In the genomic region with DNA sequence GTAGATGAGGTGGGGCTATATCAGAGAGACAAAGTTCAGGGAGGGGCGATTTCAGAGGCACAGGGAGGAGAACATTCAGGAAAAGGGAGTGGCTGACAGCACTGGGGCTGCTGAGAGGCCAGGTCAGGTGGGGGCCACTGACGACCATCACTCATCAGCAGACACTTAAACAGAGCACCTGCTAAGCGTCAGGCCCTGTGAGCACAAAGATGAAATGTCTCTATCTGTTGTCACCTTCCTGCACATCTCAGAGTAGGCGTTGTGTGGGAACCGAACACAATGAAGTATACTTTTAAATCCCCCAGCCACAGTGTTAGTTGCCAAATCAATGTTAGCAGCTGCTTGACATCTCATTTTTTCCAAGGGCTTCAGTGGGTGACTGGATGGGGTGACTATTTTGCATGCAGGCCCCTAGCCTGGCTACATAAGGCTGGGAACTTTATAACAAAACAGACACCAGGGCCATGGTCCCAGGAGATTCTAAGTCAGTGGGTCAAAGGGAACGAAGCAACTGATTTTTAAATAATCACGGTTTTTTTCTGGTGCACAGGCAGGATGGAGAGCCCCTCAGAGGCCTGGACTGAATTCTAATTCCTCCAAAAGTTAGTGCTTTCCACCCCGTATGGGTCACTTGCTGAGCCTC, we compare ENCODE assay signal across 16 cellular contexts. TPM values are rescaled to one million over a fixed set of nuclear protein-coding genes. Genes with fewer than 3 reads are reported as not detected.
"Had no signal": no experiment of that assay in that cellular context is flagged by ENCODE, and none has a peak within 500 bp of the region (broad histone marks: within the 10 kb centered on the region; RNA-seq: fewer than 3 reads in every experiment).

No MANE protein-coding gene starts in this region.

- DNase-seq: activated CD4-positive, alpha-beta T cell treated with anti-CD3 and anti-CD28 coated beads for 4 hours; activated CD8-positive, alpha-beta memory T cell treated with anti-CD3 and anti-CD28 coated beads, Interleukin-2, amount 50 U/mL, for 4 hours; activated CD8-positive, alpha-beta T cell treated with anti-CD3 and anti-CD28 coated beads for 36 hours; activated naive CD4-positive, alpha-beta T cell treated with anti-CD3 and anti-CD28 coated beads, Interleukin-2, amount 10 ng/mL, durations not matched to agents 7 days and 5 days; cerebellar nuclear complex; endodermal cell; erythroblast; mesenchymal stem cell; substantia nigra; T-helper 9 cell; trophoblast cell had no signal

- H3K4me1 Mint-ChIP-seq: activated naive CD4-positive, alpha-beta T cell treated with anti-CD3 and anti-CD28 coated beads, Interleukin-2, amount 10 ng/mL, durations not matched to agents 7 days and 5 days; endodermal cell; nephron had no signal

- ATAC-seq: activated CD8-positive, alpha-beta T cell treated with anti-CD3 and anti-CD28 coated beads for 36 hours; left lobe of liver had no signal

- H3K36me3 Mint-ChIP-seq: activated naive CD4-positive, alpha-beta T cell treated with anti-CD3 and anti-CD28 coated beads, Interleukin-2, amount 10 ng/mL, durations not matched to agents 7 days and 5 days had no signal

- H3K9me3 Mint-ChIP-seq: activated CD8-positive, alpha-beta T cell treated with anti-CD3 and anti-CD28 coated beads for 36 hours; activated naive CD4-positive, alpha-beta T cell treated with anti-CD3 and anti-CD28 coated beads, Interleukin-2, amount 10 ng/mL, durations not matched to agents 7 days and 5 days; activated T-helper 1 cell treated with anti-CD3 and anti-CD28 coated beads, Interleukin-12 subunit alpha, Interleukin-12 subunit beta, Interleukin-2, Interleukin-4 antibody, amounts not matched to agents 30 ng/mL and 10 ng/mL and 1 ng/mL, durations not matched to agents 14 hours and 24 hours and 36 hours had no signal

- H3K4me3 Mint-ChIP-seq: activated CD8-positive, alpha-beta T cell treated with anti-CD3 and anti-CD28 coated beads for 36 hours; activated naive CD4-positive, alpha-beta T cell treated with anti-CD3 and anti-CD28 coated beads, Interleukin-2, amount 10 ng/mL, durations not matched to agents 7 days and 5 days; activated T-helper 1 cell treated with anti-CD3 and anti-CD28 coated beads, Interleukin-12 subunit alpha, Interleukin-12 subunit beta, Interleukin-2, Interleukin-4 antibody, amounts not matched to agents 30 ng/mL and 10 ng/mL and 1 ng/mL, durations not matched to agents 14 hours and 24 hours and 36 hours; endodermal cell; nephron had no signal

- H3K27ac Mint-ChIP-seq: activated CD8-positive, alpha-beta T cell treated with anti-CD3 and anti-CD28 coated beads for 36 hours; activated naive CD4-positive, alpha-beta T cell treated with anti-CD3 and anti-CD28 coated beads, Interleukin-2, amount 10 ng/mL, durations not matched to agents 7 days and 5 days; activated T-helper 1 cell treated with anti-CD3 and anti-CD28 coated beads, Interleukin-12 subunit alpha, Interleukin-12 subunit beta, Interleukin-2, Interleukin-4 antibody, amounts not matched to agents 30 ng/mL and 10 ng/mL and 1 ng/mL, durations not matched to agents 14 hours and 24 hours and 36 hours; endodermal cell; nephron had no signal

RNA-seq across cellular contexts. Expression of a gene that starts 31.1 kb away (rescaled TPM):
- total RNA-seq: dermis microvascular lymphatic vessel endothelial cell, SK-MEL-5 had no signal
